Comparison of ENCODE assay signal across 1 cellular context in the genomic region with DNA sequence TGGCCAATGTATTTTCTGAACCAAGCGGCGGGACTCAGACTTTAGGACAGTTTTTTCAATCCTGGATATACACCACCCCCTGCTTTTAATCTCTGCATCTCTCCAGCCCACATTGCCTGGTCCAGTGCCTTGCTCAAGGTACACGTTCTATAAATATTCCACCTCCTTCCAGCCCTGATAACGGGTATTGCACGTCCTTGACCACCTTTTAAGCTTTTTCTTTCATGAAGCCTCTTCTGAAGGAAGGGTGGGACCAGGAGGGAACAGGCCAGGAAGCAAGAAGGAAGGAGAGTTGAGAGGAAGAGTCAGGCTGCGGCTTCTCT.
A peak's percentile ranks its signal among the peaks of the same experiment; 100 is the strongest.
TF ChIP-seq lines count a peak whose summit lies in the region.

No MANE protein-coding gene starts in this region.

TF ChIP-seq in HepG2, 621 proteins besides CTCF, POLR2A, EP300 and RAD21 (continued from another document and continues in another):
- TF ChIP-seq, protein P1, sequence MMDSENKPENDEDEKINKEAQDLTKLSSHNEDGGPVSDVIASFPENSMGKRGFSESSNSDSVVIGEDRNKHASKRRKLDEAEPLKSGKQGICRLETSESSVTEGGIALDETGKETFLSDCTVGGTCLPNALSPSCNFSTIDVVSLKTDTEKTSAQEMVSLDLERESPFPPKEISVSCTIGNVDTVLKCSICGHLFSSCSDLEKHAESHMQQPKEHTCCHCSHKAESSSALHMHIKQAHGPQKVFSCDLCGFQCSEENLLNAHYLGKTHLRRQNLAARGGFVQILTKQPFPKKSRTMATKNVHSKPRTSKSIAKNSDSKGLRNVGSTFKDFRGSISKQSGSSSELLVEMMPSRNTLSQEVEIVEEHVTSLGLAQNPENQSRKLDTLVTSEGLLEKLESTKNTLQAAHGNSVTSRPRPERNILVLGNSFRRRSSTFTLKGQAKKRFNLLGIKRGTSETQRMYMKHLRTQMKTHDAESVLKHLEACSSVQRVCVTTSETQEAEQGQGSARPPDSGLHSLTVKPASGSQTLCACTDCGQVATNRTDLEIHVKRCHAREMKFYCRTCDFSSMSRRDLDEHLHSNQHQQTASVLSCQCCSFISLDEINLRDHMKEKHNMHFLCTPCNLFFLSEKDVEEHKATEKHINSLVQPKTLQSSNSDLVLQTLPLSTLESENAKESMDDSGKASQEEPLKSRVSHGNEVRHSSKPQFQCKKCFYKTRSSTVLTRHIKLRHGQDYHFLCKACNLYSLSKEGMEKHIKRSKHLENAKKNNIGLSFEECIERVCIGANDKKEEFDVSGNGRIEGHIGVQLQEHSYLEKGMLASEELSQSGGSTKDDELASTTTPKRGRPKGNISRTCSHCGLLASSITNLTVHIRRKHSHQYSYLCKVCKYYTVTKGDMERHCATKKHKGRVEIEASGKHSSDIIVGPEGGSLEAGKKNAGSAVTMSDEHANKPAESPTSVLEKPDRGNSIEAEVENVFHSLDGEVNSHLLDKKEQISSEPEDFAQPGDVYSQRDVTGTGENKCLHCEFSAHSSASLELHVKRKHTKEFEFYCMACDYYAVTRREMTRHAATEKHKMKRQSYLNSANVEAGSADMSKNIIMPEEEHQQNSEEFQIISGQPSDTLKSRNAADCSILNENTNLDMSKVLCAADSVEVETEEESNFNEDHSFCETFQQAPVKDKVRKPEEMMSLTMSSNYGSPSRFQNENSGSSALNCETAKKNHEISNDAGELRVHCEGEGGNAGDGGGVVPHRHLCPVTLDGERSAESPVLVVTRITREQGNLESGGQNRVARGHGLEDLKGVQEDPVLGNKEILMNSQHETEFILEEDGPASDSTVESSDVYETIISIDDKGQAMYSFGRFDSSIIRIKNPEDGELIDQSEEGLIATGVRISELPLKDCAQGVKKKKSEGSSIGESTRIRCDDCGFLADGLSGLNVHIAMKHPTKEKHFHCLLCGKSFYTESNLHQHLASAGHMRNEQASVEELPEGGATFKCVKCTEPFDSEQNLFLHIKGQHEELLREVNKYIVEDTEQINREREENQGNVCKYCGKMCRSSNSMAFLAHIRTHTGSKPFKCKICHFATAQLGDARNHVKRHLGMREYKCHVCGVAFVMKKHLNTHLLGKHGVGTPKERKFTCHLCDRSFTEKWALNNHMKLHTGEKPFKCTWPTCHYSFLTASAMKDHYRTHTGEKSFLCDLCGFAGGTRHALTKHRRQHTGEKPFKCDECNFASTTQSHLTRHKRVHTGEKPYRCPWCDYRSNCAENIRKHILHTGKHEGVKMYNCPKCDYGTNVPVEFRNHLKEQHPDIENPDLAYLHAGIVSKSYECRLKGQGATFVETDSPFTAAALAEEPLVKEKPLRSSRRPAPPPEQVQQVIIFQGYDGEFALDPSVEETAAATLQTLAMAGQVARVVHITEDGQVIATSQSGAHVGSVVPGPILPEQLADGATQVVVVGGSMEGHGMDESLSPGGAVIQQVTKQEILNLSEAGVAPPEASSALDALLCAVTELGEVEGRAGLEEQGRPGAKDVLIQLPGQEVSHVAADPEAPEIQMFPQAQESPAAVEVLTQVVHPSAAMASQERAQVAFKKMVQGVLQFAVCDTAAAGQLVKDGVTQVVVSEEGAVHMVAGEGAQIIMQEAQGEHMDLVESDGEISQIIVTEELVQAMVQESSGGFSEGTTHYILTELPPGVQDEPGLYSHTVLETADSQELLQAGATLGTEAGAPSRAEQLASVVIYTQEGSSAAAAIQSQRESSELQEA (CRISPR knock-in tag; IDR thresholded peaks at IDR 0.05; ENCODE audit: not compliant biosample characterization): no peak
- TF ChIP-seq DR1 (CRISPR knock-in tag; IDR thresholded peaks at IDR 0.05) (no peak), ZNF605 (CRISPR knock-in tag; IDR thresholded peaks at IDR 0.05) (no peak), HDAC6 (IDR thresholded peaks at IDR 0.05; ENCODE audit: low read depth, low read length) (no peak), STAT5B (CRISPR knock-in tag; IDR thresholded peaks at IDR 0.05) (no peak), ATF7 (IDR thresholded peaks at IDR 0.05) (no peak), ATF7 (CRISPR knock-in tag; IDR thresholded peaks at IDR 0.05) (no peak), ZNF660 (CRISPR knock-in tag; IDR thresholded peaks at IDR 0.05; ENCODE audit: borderline replicate concordance, low read depth) (no peak), GTF2F1 (IDR thresholded peaks at IDR 0.05; ENCODE audit: low read length) (no peak), AKAP8 (CRISPR knock-in tag; IDR thresholded peaks at IDR 0.05) (no peak), ZNF296 (CRISPR knock-in tag; conservative IDR thresholded peaks at IDR 0.05) (no peak), ZNF264 (CRISPR knock-in tag; IDR thresholded peaks at IDR 0.05) (0 out of 2 replicates have a peak, but pooled peaks have one; percentile 24), SMAD3 (CRISPR knock-in tag; IDR thresholded peaks at IDR 0.05) (no peak), HIVEP1 (CRISPR knock-in tag; IDR thresholded peaks at IDR 0.05) (no peak), SIX1 (CRISPR knock-in tag; IDR thresholded peaks at IDR 0.05; ENCODE audit: borderline replicate concordance) (no peak), ZNF841 (CRISPR knock-in tag; IDR thresholded peaks at IDR 0.05; ENCODE audit: borderline replicate concordance) (no peak), ZBTB42 (CRISPR knock-in tag; IDR thresholded peaks at IDR 0.05) (0 out of 2 replicates have a peak, but pooled peaks have one; percentile 10), SIN3B (IDR thresholded peaks at IDR 0.05; ENCODE audit: low read length) (no peak), ZNF709 (CRISPR knock-in tag; IDR thresholded peaks at IDR 0.05) (no peak), PAWR (CRISPR knock-in tag; IDR thresholded peaks at IDR 0.05; ENCODE audit: borderline replicate concordance) (no peak), ZNF333 (CRISPR knock-in tag; IDR thresholded peaks at IDR 0.05; ENCODE audit: borderline replicate concordance) (no peak), ZNF354B (CRISPR knock-in tag; IDR thresholded peaks at IDR 0.05) (no peak), ZNF564 (CRISPR knock-in tag; IDR thresholded peaks at IDR 0.05) (no peak), SUZ12 (IDR thresholded peaks at IDR 0.05; ENCODE audit: low read depth, low read length) (no peak)
- TF ChIP-seq, protein P2, sequence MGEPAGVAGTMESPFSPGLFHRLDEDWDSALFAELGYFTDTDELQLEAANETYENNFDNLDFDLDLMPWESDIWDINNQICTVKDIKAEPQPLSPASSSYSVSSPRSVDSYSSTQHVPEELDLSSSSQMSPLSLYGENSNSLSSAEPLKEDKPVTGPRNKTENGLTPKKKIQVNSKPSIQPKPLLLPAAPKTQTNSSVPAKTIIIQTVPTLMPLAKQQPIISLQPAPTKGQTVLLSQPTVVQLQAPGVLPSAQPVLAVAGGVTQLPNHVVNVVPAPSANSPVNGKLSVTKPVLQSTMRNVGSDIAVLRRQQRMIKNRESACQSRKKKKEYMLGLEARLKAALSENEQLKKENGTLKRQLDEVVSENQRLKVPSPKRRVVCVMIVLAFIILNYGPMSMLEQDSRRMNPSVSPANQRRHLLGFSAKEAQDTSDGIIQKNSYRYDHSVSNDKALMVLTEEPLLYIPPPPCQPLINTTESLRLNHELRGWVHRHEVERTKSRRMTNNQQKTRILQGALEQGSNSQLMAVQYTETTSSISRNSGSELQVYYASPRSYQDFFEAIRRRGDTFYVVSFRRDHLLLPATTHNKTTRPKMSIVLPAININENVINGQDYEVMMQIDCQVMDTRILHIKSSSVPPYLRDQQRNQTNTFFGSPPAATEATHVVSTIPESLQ (CRISPR knock-in tag; conservative IDR thresholded peaks at IDR 0.05): no peak
- TF ChIP-seq, protein P3, sequence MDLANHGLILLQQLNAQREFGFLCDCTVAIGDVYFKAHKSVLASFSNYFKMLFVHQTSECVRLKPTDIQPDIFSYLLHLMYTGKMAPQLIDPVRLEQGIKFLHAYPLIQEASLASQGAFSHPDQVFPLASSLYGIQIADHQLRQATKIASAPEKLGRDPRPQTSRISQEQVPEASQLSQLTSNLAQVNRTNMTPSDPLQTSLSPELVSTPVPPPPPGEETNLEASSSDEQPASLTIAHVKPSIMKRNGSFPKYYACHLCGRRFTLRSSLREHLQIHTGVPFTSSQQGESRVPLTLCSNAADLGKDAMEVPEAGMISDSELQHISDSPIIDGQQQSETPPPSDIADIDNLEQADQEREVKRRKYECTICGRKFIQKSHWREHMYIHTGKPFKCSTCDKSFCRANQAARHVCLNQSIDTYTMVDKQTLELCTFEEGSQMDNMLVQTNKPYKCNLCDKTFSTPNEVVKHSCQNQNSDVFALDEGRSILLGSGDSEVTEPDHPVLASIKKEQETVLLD (CRISPR knock-in tag; IDR thresholded peaks at IDR 0.05; ENCODE audit: low read depth): no peak
- TF ChIP-seq, protein P4, sequence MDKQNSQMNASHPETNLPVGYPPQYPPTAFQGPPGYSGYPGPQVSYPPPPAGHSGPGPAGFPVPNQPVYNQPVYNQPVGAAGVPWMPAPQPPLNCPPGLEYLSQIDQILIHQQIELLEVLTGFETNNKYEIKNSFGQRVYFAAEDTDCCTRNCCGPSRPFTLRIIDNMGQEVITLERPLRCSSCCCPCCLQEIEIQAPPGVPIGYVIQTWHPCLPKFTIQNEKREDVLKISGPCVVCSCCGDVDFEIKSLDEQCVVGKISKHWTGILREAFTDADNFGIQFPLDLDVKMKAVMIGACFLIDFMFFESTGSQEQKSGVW (CRISPR knock-in tag; IDR thresholded peaks at IDR 0.05; ENCODE audit: borderline replicate concordance): no peak
- TF ChIP-seq, protein P5, sequence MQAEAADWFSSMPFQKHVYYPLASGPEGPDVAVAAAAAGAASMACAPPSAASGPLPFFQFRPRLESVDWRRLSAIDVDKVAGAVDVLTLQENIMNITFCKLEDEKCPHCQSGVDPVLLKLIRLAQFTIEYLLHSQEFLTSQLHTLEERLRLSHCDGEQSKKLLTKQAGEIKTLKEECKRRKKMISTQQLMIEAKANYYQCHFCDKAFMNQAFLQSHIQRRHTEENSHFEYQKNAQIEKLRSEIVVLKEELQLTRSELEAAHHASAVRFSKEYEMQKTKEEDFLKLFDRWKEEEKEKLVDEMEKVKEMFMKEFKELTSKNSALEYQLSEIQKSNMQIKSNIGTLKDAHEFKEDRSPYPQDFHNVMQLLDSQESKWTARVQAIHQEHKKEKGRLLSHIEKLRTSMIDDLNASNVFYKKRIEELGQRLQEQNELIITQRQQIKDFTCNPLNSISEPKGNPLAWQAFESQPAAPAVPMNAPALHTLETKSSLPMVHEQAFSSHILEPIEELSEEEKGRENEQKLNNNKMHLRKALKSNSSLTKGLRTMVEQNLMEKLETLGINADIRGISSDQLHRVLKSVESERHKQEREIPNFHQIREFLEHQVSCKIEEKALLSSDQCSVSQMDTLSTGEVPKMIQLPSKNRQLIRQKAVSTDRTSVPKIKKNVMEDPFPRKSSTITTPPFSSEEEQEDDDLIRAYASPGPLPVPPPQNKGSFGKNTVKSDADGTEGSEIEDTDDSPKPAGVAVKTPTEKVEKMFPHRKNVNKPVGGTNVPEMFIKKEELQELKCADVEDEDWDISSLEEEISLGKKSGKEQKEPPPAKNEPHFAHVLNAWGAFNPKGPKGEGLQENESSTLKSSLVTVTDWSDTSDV (CRISPR knock-in tag; IDR thresholded peaks at IDR 0.05): no peak
- TF ChIP-seq, protein P6, sequence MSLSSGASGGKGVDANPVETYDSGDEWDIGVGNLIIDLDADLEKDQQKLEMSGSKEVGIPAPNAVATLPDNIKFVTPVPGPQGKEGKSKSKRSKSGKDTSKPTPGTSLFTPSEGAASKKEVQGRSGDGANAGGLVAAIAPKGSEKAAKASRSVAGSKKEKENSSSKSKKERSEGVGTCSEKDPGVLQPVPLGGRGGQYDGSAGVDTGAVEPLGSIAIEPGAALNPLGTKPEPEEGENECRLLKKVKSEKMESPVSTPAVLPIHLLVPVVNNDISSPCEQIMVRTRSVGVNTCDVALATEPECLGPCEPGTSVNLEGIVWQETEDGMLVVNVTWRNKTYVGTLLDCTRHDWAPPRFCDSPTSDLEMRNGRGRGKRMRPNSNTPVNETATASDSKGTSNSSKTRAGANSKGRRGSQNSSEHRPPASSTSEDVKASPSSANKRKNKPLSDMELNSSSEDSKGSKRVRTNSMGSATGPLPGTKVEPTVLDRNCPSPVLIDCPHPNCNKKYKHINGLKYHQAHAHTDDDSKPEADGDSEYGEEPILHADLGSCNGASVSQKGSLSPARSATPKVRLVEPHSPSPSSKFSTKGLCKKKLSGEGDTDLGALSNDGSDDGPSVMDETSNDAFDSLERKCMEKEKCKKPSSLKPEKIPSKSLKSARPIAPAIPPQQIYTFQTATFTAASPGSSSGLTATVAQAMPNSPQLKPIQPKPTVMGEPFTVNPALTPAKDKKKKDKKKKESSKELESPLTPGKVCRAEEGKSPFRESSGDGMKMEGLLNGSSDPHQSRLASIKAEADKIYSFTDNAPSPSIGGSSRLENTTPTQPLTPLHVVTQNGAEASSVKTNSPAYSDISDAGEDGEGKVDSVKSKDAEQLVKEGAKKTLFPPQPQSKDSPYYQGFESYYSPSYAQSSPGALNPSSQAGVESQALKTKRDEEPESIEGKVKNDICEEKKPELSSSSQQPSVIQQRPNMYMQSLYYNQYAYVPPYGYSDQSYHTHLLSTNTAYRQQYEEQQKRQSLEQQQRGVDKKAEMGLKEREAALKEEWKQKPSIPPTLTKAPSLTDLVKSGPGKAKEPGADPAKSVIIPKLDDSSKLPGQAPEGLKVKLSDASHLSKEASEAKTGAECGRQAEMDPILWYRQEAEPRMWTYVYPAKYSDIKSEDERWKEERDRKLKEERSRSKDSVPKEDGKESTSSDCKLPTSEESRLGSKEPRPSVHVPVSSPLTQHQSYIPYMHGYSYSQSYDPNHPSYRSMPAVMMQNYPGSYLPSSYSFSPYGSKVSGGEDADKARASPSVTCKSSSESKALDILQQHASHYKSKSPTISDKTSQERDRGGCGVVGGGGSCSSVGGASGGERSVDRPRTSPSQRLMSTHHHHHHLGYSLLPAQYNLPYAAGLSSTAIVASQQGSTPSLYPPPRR (CRISPR knock-in tag; IDR thresholded peaks at IDR 0.05; ENCODE audit: borderline replicate concordance): no peak
- TF ChIP-seq, protein P7, sequence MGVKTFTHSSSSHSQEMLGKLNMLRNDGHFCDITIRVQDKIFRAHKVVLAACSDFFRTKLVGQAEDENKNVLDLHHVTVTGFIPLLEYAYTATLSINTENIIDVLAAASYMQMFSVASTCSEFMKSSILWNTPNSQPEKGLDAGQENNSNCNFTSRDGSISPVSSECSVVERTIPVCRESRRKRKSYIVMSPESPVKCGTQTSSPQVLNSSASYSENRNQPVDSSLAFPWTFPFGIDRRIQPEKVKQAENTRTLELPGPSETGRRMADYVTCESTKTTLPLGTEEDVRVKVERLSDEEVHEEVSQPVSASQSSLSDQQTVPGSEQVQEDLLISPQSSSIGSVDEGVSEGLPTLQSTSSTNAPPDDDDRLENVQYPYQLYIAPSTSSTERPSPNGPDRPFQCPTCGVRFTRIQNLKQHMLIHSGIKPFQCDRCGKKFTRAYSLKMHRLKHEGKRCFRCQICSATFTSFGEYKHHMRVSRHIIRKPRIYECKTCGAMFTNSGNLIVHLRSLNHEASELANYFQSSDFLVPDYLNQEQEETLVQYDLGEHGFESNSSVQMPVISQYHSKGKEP (CRISPR knock-in tag; IDR thresholded peaks at IDR 0.05): no peak
- TF ChIP-seq, protein P8, sequence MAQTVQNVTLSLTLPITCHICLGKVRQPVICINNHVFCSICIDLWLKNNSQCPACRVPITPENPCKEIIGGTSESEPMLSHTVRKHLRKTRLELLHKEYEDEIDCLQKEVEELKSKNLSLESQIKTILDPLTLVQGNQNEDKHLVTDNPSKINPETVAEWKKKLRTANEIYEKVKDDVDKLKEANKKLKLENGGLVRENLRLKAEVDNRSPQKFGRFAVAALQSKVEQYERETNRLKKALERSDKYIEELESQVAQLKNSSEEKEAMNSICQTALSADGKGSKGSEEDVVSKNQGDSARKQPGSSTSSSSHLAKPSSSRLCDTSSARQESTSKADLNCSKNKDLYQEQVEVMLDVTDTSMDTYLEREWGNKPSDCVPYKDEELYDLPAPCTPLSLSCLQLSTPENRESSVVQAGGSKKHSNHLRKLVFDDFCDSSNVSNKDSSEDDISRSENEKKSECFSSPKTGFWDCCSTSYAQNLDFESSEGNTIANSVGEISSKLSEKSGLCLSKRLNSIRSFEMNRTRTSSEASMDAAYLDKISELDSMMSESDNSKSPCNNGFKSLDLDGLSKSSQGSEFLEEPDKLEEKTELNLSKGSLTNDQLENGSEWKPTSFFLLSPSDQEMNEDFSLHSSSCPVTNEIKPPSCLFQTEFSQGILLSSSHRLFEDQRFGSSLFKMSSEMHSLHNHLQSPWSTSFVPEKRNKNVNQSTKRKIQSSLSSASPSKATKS (CRISPR knock-in tag; IDR thresholded peaks at IDR 0.05): no peak
